In genomic region chr3:58754074-58754473, GRCh38 we compare ENCODE assay signal across 17 cellular contexts.
DNase-seq lines count a peak whose midpoint lies in the region; ATAC-seq and TF ChIP-seq lines count a peak whose summit lies in the region.
"Had no signal": no experiment of that assay in that cellular context is flagged by ENCODE, and none has a peak within 500 bp of the region (broad histone marks: within the 10 kb centered on the region; RNA-seq: fewer than 3 reads in every experiment).

No MANE protein-coding gene starts in this region.

- H3K9me3 Mint-ChIP-seq in activated CD4-positive, alpha-beta T cell treated with anti-CD3 and anti-CD28 coated beads for 36 hours (ENCODE audit: low read depth): no peaks in the 10 kb centered on the region
- H3K9me3 Mint-ChIP-seq in natural killer cell: no peaks in the 10 kb centered on the region
- H3K9me3 Mint-ChIP-seq: activated naive CD4-positive, alpha-beta T cell treated with anti-CD3 and anti-CD28 coated beads, Interleukin-2, amount 50 U/mL, for 72 hours; activated T-cell treated with anti-CD3 and anti-CD28 coated beads, Interleukin-2, amount 50 U/mL, for 24 hours had no signal

- CTCF ChIA-PET in activated CD4-positive, alpha-beta T cell treated with anti-CD3 and anti-CD28 coated beads for 36 hours (lab: Charles Lee): no interaction called here

- H3K36me3 ChIP-seq in H7 (replicated peaks; ENCODE audit: control insufficient read depth, insufficient read depth, low read length): no peaks in the 10 kb centered on the region
- H3K36me3 ChIP-seq: BE2C, Peyer's patch, sigmoid colon had no signal

- H3K4me3 ChIP-seq in H7 (ENCODE audit: insufficient read depth, low read depth, low read length): no peak overlapping the region
- H3K4me3 ChIP-seq: hepatocyte, Peyer's patch, sigmoid colon, testis had no signal

- no peak overlapping the region for H3K27ac Mint-ChIP-seq in activated CD4-positive, alpha-beta T cell treated with anti-CD3 and anti-CD28 coated beads for 36 hours
- no peak overlapping the region for H3K27ac Mint-ChIP-seq in natural killer cell
- H3K27ac Mint-ChIP-seq: activated naive CD4-positive, alpha-beta T cell treated with anti-CD3 and anti-CD28 coated beads, Interleukin-2, amount 50 U/mL, for 72 hours; activated T-cell treated with anti-CD3 and anti-CD28 coated beads, Interleukin-2, amount 50 U/mL, for 24 hours had no signal

- H3K36me3 Mint-ChIP-seq in activated CD4-positive, alpha-beta T cell treated with anti-CD3 and anti-CD28 coated beads for 36 hours (ENCODE audit: low read depth): no peaks in the 10 kb centered on the region
- H3K36me3 Mint-ChIP-seq in natural killer cell: no peaks in the 10 kb centered on the region
- H3K36me3 Mint-ChIP-seq: activated naive CD4-positive, alpha-beta T cell treated with anti-CD3 and anti-CD28 coated beads, Interleukin-2, amount 50 U/mL, for 72 hours had no signal

- peak; percentile 47 for ATAC-seq in GM19023 (IDR thresholded peaks at IDR 0.05; ENCODE audit: unreplicated experiment)
- peak; percentile 64 for ATAC-seq in GM21723 (IDR thresholded peaks at IDR 0.05; ENCODE audit: unreplicated experiment)
- peak; percentile 64 for ATAC-seq in HG03196 (IDR thresholded peaks at IDR 0.05; ENCODE audit: unreplicated experiment)
- ATAC-seq in activated CD4-positive, alpha-beta T cell treated with anti-CD3 and anti-CD28 coated beads for 36 hours: no peak
- no peak for ATAC-seq in natural killer cell
- ATAC-seq: activated naive CD4-positive, alpha-beta T cell treated with anti-CD3 and anti-CD28 coated beads, Interleukin-2, amount 50 U/mL, for 72 hours had no signal

- no peak for DNase-seq in activated CD4-positive, alpha-beta T cell treated with anti-CD3 and anti-CD28 coated beads for 36 hours
- no peak for DNase-seq in natural killer cell
- DNase-seq in H7: no peak
- no peak for DNase-seq in NCI-H2081 (lab: John Stamatoyannopoulos, UW)
- DNase-seq: activated CD4-positive, alpha-beta T cell treated with anti-CD3 and anti-CD28 coated beads, Interleukin-2, amount 50 U/mL, for 4 hours; activated T-cell treated with anti-CD3 and anti-CD28 coated beads, Interleukin-2, amount 50 U/mL, for 24 hours; BE2C; occipital lobe; Peyer's patch; sigmoid colon; stimulated activated CD4-positive, alpha-beta T cell treated with anti-CD3 and anti-CD28 coated beads, Interleukin-2, amount 100 ng/mL, for 24 hours; testis had no signal

- no peaks in the 10 kb centered on the region for H3K27me3 ChIP-seq in H7 (ENCODE audit: control insufficient read depth, insufficient read depth, low read length)
- H3K27me3 ChIP-seq: BE2C, hepatocyte, Peyer's patch, sigmoid colon, testis had no signal

- TF ChIP-seq CTCF in natural killer cell (IDR thresholded peaks at IDR 0.05): no peak

- POLR2A ChIA-PET in activated CD4-positive, alpha-beta T cell treated with anti-CD3 and anti-CD28 coated beads for 36 hours (lab: Charles Lee): no interaction called here

- H3K4me1 Mint-ChIP-seq in activated CD4-positive, alpha-beta T cell treated with anti-CD3 and anti-CD28 coated beads for 36 hours: no peaks in the 10 kb centered on the region
- no peaks in the 10 kb centered on the region for H3K4me1 Mint-ChIP-seq in natural killer cell

- intact Hi-C loops in activated CD4-positive, alpha-beta T cell treated with anti-CD3 and anti-CD28 coated beads for 36 hours (cut with DNase I, micrococcal nuclease): no loop called here
- intact Hi-C loops in natural killer cell (cut with micrococcal nuclease): no loop called here

- no peak overlapping the region for H3K4me3 Mint-ChIP-seq in activated CD4-positive, alpha-beta T cell treated with anti-CD3 and anti-CD28 coated beads for 36 hours
- H3K4me3 Mint-ChIP-seq in natural killer cell: no peak overlapping the region
- H3K4me3 Mint-ChIP-seq: activated T-cell treated with anti-CD3 and anti-CD28 coated beads, Interleukin-2, amount 50 U/mL, for 24 hours had no signal

- peaks cover under 1% of the 10 kb centered on the region for H3K27me3 Mint-ChIP-seq in activated CD4-positive, alpha-beta T cell treated with anti-CD3 and anti-CD28 coated beads for 36 hours
- H3K27me3 Mint-ChIP-seq in natural killer cell (ENCODE audit: low read depth in 2 of 2): peaks cover 0 to 4% of the 10 kb centered on the region in 2 donors

Comparison
In these comparisons a context has a peak if more than half of its experiments do, and no peak if none do; other contexts are left out.
1. ATAC-seq: peak in GM19023 (single experiment), GM21723 (single experiment) and HG03196 (single experiment); none in activated CD4-positive, alpha-beta T cell treated with anti-CD3 and anti-CD28 coated beads for 36 hours (single experiment) and natural killer cell (0 of 3).